In genomic region chr7:2947381-2947780, GRCh38 we compare ENCODE assay signal across 1 cellular context.
TF ChIP-seq lines count a peak whose summit lies in the region.

No MANE protein-coding gene starts in this region.

TF ChIP-seq in WTC11, 78 proteins besides CTCF, POLR2A, EP300 and RAD21 (continued from another document):
- TF ChIP-seq ATF3 (CRISPR knock-in tag; conservative IDR thresholded peaks at IDR 0.05) (no peak), SMAD4 (CRISPR knock-in tag; IDR thresholded peaks at IDR 0.05) (no peak)
TF ChIP-seq in WTC11: peak in this region for 0.
